ENCODE assay signal across 8 cellular contexts in the genomic region with DNA sequence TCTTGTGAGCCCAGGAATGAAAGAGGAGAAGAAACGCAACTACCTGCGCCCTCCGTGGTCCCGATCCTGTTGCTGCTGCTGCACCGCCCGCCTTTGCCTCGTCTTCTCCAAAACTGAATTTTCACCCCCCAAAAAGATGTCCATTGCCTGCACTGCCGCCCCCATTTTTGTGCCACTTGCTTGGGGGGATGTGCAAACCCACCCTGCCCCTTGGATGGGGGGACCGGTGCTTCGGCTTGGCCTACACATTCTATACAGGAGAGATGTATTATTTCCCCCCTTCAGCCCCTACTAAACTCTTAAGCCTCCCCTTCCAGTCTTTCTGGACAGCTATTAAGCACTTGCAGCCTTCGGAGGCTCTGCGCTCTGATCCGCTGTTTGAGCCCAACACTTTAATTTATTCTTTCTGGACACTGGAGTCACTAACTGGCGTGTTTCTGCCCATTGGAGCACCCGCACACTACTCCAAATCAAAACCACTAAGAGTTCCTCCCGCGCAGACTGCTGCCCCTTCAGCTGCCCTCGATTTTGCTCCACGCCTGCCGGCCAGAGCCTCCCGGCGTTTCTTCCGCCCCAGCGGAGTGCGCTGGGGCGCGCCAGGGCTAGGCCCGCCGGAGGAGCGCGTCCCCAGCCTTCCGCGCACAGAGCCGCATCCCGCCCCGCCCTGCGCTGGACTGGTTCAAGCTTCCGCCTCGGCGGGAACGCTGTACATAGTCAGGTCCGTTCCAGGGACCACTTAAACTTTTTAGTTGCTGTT. TPM values are rescaled to one million over a fixed set of nuclear protein-coding genes. Genes with fewer than 3 reads are reported as not detected.
DNase-seq lines count a peak whose midpoint lies in the region; ATAC-seq and TF ChIP-seq lines count a peak whose summit lies in the region.

No MANE protein-coding gene starts in this region.

- no peaks in the 10 kb centered on the region for H3K9me3 Mint-ChIP-seq in activated naive CD4-positive, alpha-beta T cell treated with anti-CD3 and anti-CD28 coated beads, Interleukin-2, amount 10 ng/mL, durations not matched to agents 7 days and 5 days
- H3K9me3 Mint-ChIP-seq in type B pancreatic cell: no peaks in the 10 kb centered on the region

- ATAC-seq in GM19455 (IDR thresholded peaks at IDR 0.05; ENCODE audit: unreplicated experiment): no peak

- H3K4me3 ChIP-seq in WERI-Rb-1 (ENCODE audit: low read depth, low read length): peak overlapping the region; percentile 17; the same call in 1 of the 2 replicates
- peak overlapping the region; percentile 51 for H3K4me3 ChIP-seq in iPS-18a (ENCODE audit: low read length)

- peaks cover 14% of the 10 kb centered on the region for H3K36me3 Mint-ChIP-seq in activated naive CD4-positive, alpha-beta T cell treated with anti-CD3 and anti-CD28 coated beads, Interleukin-2, amount 10 ng/mL, durations not matched to agents 7 days and 5 days
- H3K36me3 Mint-ChIP-seq in type B pancreatic cell: peaks cover 25% of the 10 kb centered on the region

- no peak overlapping the region for H3K9ac ChIP-seq in iPS-18a (ENCODE audit: low read length)

- no peak overlapping the region for H3K27ac ChIP-seq in WERI-Rb-1
- H3K27ac ChIP-seq in iPS-18a (ENCODE audit: low read length): no peak overlapping the region

- CTCF ChIA-PET in activated naive CD4-positive, alpha-beta T cell treated with anti-CD3 and anti-CD28 coated beads, Interleukin-2, amount 10 ng/mL, durations not matched to agents 7 days and 5 days (lab: Charles Lee): no interaction called here

- H3K9me3 ChIP-seq in WERI-Rb-1 (ENCODE audit: severe bottlenecking) (peaks cover 10% of the 10 kb centered on the region), iPS-18a (ENCODE audit: control insufficient read depth, low read depth, low read length) (no peaks in the 10 kb centered on the region)

- H3K4me1 Mint-ChIP-seq in activated naive CD4-positive, alpha-beta T cell treated with anti-CD3 and anti-CD28 coated beads, Interleukin-2, amount 10 ng/mL, durations not matched to agents 7 days and 5 days: peaks cover 64% of the 10 kb centered on the region
- peaks cover 24% of the 10 kb centered on the region for H3K4me1 Mint-ChIP-seq in type B pancreatic cell (ENCODE audit: unreplicated experiment)

- H3K27me3 Mint-ChIP-seq in activated naive CD4-positive, alpha-beta T cell treated with anti-CD3 and anti-CD28 coated beads, Interleukin-2, amount 10 ng/mL, durations not matched to agents 7 days and 5 days: peaks cover 94% of the 10 kb centered on the region
- H3K27me3 Mint-ChIP-seq in type B pancreatic cell: peaks cover 94% of the 10 kb centered on the region

- H3K27me3 ChIP-seq in WERI-Rb-1 (ENCODE audit: insufficient read depth, low read depth, severe bottlenecking) (peaks cover 76% of the 10 kb centered on the region), iPS-18a (ENCODE audit: control insufficient read depth, insufficient read depth, low read length) (peaks cover 100% of the 10 kb centered on the region)

- H3K4me3 Mint-ChIP-seq in activated naive CD4-positive, alpha-beta T cell treated with anti-CD3 and anti-CD28 coated beads, Interleukin-2, amount 10 ng/mL, durations not matched to agents 7 days and 5 days: peak overlapping the region; percentile 27
- peak overlapping the region; percentile 83 for H3K4me3 Mint-ChIP-seq in type B pancreatic cell

- DNase-seq in activated naive CD4-positive, alpha-beta T cell treated with anti-CD3 and anti-CD28 coated beads, Interleukin-2, amount 10 ng/mL, durations not matched to agents 7 days and 5 days: peak; percentile 33
- no peak for DNase-seq in activated naive CD4-positive, alpha-beta T cell treated with anti-CD3 and anti-CD28 coated beads, Interleukin-2, amount 50 U/mL, for 16 hours
- DNase-seq in WERI-Rb-1 (peak; percentile 59), type B pancreatic cell (ENCODE audit: extremely low spot score, unreplicated experiment) (no peak), NCI-H69 (lab: John Stamatoyannopoulos, UW) (no peak), NCI-H1694 treated with DMSO at 0.1 percent for 48 hours (lab: John Stamatoyannopoulos, UW) (no peak)

- peaks cover 58% of the 10 kb centered on the region for H3K4me1 ChIP-seq in iPS-18a (ENCODE audit: control insufficient read depth, low read depth, low read length)

- TF ChIP-seq CTCF in WERI-Rb-1 (IDR thresholded peaks at IDR 0.05; ENCODE audit: low read depth, low read length): no peak
- TF ChIP-seq CTCF in type B pancreatic cell (conservative IDR thresholded peaks at IDR 0.05): no peak

- peak overlapping the region; percentile 75 for H3K27ac Mint-ChIP-seq in activated naive CD4-positive, alpha-beta T cell treated with anti-CD3 and anti-CD28 coated beads, Interleukin-2, amount 10 ng/mL, durations not matched to agents 7 days and 5 days
- H3K27ac Mint-ChIP-seq in type B pancreatic cell: peak overlapping the region; percentile 67

- H3K36me3 ChIP-seq in WERI-Rb-1 (no peaks in the 10 kb centered on the region), iPS-18a (ENCODE audit: control insufficient read depth, low read depth, low read length) (no peaks in the 10 kb centered on the region)

RNA-seq across cellular contexts. Expression of gene OTX1, which starts 5.9 kb away (rescaled TPM):
- 10.4 and 31.9 TPM in 2 replicates for total RNA-seq in type B pancreatic cell (ENCODE audit: low replicate concordance)

Comparison
In these comparisons a context has a peak if more than half of its experiments do, and no peak if none do; other contexts are left out.
1. DNase-seq: peak in activated naive CD4-positive, alpha-beta T cell treated with anti-CD3 and anti-CD28 coated beads, Interleukin-2, amount 10 ng/mL, durations not matched to agents 7 days and 5 days (single experiment) and WERI-Rb-1 (single experiment); none in activated naive CD4-positive, alpha-beta T cell treated with anti-CD3 and anti-CD28 coated beads, Interleukin-2, amount 50 U/mL, for 16 hours (single experiment), type B pancreatic cell (single experiment), NCI-H69 (single experiment) and NCI-H1694 treated with DMSO at 0.1 percent for 48 hours (single experiment).